In the genomic region with DNA sequence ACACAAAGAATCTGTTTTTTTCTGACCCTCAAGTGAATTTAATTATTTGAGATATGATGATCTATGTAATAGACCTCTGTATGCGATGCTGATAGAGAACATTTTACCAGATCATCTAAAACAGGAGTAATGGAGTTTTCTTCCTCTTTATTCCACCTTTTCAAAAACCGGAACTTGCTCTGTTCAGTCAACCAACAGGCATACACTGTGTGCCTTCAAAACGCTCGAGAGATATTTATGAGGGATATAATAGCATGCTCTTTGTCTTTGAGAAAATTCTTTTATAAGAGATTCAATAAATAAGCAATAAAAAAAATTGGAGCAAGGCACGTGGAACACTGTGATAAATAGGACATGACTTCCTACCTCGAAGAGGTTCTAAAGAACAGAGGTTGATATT, we compare ENCODE assay signal across 12 cellular contexts. TPM values are rescaled to one million over a fixed set of nuclear protein-coding genes. Genes with fewer than 3 reads are reported as not detected.
DNase-seq lines count a peak whose midpoint lies in the region; ATAC-seq, FAIRE-seq and TF ChIP-seq lines count a peak whose summit lies in the region.
"Had no signal": no experiment of that assay in that cellular context is flagged by ENCODE, and none has a peak within 500 bp of the region (broad histone marks: within the 10 kb centered on the region; RNA-seq: fewer than 3 reads in every experiment).

No MANE protein-coding gene starts in this region.

- no peak overlapping the region for H3K27ac Mint-ChIP-seq in activated naive CD8-positive, alpha-beta T cell

- H3K27ac ChIP-seq in A549 (peak overlapping the region; percentile 62 to 68; a peak in 5 of 6 replicates), HL-60 (replicated peaks) (peak overlapping the region; percentile 68), mesenchymal stem cell (ENCODE audit: low read length, poor library complexity, severe bottlenecking) (no peak overlapping the region)

- no peak for TF ChIP-seq POLR2A in A549 (IDR thresholded peaks at IDR 0.05; ENCODE audit: low read length)

- CTCF ChIA-PET in A549 (lab: Yijun Ruan, JAX): no interaction called here

- no peak overlapping the region for H3K23ac ChIP-seq in mesenchymal stem cell (ENCODE audit: low read length in 2 of 2)

- H3K27me3 Mint-ChIP-seq in activated naive CD8-positive, alpha-beta T cell: no peaks in the 10 kb centered on the region

- H4K8ac ChIP-seq in mesenchymal stem cell (ENCODE audit: low read length): no peak overlapping the region

- H3K27me3 ChIP-seq in HL-60 (ENCODE audit: insufficient read depth, poor library complexity, severe bottlenecking) (no peaks in the 10 kb centered on the region), mesenchymal stem cell (ENCODE audit: control insufficient read depth in 1 of 2, insufficient read depth in 1 of 2, low read length in 2 of 2) (peaks cover 0 to 17% of the 10 kb centered on the region in 2 experiments)

- peak overlapping the region; percentile 53 for H3K9ac ChIP-seq in mesenchymal stem cell (ENCODE audit: low read length)

- 26% methylated on average over 6 of the region's 6 CpGs for WGBS in A549 (ENCODE audit: missing lambda C conversion rate)
- no CpG with 5 or more reads among the region's 6 CpGs for WGBS in mesenchymal stem cell

- no peak for TF ChIP-seq EP300 in A549 (IDR thresholded peaks at IDR 0.05)

- H2BK15ac ChIP-seq in mesenchymal stem cell (ENCODE audit: low read depth, poor library complexity, severe bottlenecking): no peak overlapping the region

- TF ChIP-seq RAD21 in A549 (conservative IDR thresholded peaks at IDR 0.05 in 1 of 2, IDR thresholded peaks at IDR 0.05 in 1 of 2): no peak

- no peaks in the 10 kb centered on the region for H3K36me3 Mint-ChIP-seq in activated naive CD8-positive, alpha-beta T cell

- H2AFZ ChIP-seq in mesenchymal stem cell (ENCODE audit: low read depth, low read length): no peak overlapping the region

- H3K79me1 ChIP-seq in mesenchymal stem cell (replicated peaks; ENCODE audit: low read length, poor library complexity, severe bottlenecking): no peaks in the 10 kb centered on the region

- no peak overlapping the region for H2BK12ac ChIP-seq in mesenchymal stem cell (ENCODE audit: low read length in 2 of 2)

- FAIRE-seq in A549 (lab: Jason Lieb, UNC) (no peak), frontal cortex (lab: Jason Lieb, UNC) (no peak)

- H3K14ac ChIP-seq in mesenchymal stem cell (ENCODE audit: low read length in 2 of 2): no peak overlapping the region

- H4K91ac ChIP-seq in mesenchymal stem cell (ENCODE audit: low read length): no peak overlapping the region

- H3K9me3 ChIP-seq in A549 (no peaks in the 10 kb centered on the region), mesenchymal stem cell (ENCODE audit: control insufficient read depth, low read length) (peaks cover 4% of the 10 kb centered on the region)

- TF ChIP-seq CTCF in A549 (IDR thresholded peaks at IDR 0.05) (no peak), HL-60 (IDR thresholded peaks at IDR 0.05; ENCODE audit: insufficient read depth, low read length) (no peak)

- POLR2A ChIA-PET in A549 (lab: Yijun Ruan, JAX): no interaction called here

- no peak overlapping the region for H3K4ac ChIP-seq in mesenchymal stem cell (ENCODE audit: low read depth in 1 of 2, low read length in 2 of 2)

- H2BK5ac ChIP-seq in mesenchymal stem cell (ENCODE audit: low read depth, low read length, poor library complexity, severe bottlenecking): no peak overlapping the region

- no peak overlapping the region for H2BK120ac ChIP-seq in mesenchymal stem cell (ENCODE audit: low read depth, low read length)

- peak overlapping the region; percentile 5 for H3K4me3 Mint-ChIP-seq in activated naive CD8-positive, alpha-beta T cell

- DNase-seq in A549 (ENCODE audit: low read depth in 1 of 2, low spot score in 1 of 2) (no peak), HL-60 (ENCODE audit: low read depth in 1 of 2, low spot score in 1 of 2) (peak in 1 of 2 experiments; percentile 20), mesenchymal stem cell (no peak), frontal cortex (ENCODE audit: low spot score in 2 of 2) (no peak), DMS 273 (lab: John Stamatoyannopoulos, UW; ENCODE audit: unreplicated experiment) (no peak), epidermal melanocyte (ENCODE audit: insufficient read length, low spot score) (no peak)
- DNase-seq in stimulated activated CD4-positive, alpha-beta T cell treated with anti-CD3 and anti-CD28 coated beads, Interleukin-2, amount 100 ng/mL, for 48 hours: no peak
- DNase-seq: cerebellar nuclear complex; mesendoderm; spleen; stimulated activated naive CD4-positive, alpha-beta T cell treated with Interleukin-2 at 50 U/mL for 16 hours had no signal

- H3K4me2 ChIP-seq in A549 (peak overlapping the region; percentile 73), mesenchymal stem cell (ENCODE audit: low read length, poor library complexity, severe bottlenecking) (no peak overlapping the region)

- H3K9me3 Mint-ChIP-seq in activated naive CD8-positive, alpha-beta T cell (ENCODE audit: low read depth): no peaks in the 10 kb centered on the region

- H3K18ac ChIP-seq in mesenchymal stem cell (ENCODE audit: low read depth in 1 of 2, low read length in 2 of 2): no peak overlapping the region

- H3K36me3 ChIP-seq in mesenchymal stem cell (ENCODE audit: control insufficient read depth in 1 of 2, insufficient read depth in 2 of 2, low read depth in 1 of 2, low read length in 2 of 2): no peaks in the 10 kb centered on the region
- H3K36me3 ChIP-seq: spleen had no signal

- peak in 1 of 2 experiments; percentile 19; a peak in 1 of 6 replicates for ATAC-seq in A549

- H3K4me1 Mint-ChIP-seq in activated naive CD8-positive, alpha-beta T cell (ENCODE audit: low read depth): peaks cover 9% of the 10 kb centered on the region

- H3K4me1 ChIP-seq in A549 (peaks cover 11% of the 10 kb centered on the region), mesenchymal stem cell (ENCODE audit: control insufficient read depth, insufficient read depth, low read depth, low read length) (peaks cover 4% of the 10 kb centered on the region)

- no peak overlapping the region for H2AK5ac ChIP-seq in mesenchymal stem cell (ENCODE audit: low read length, severe bottlenecking)

- H3K4me3 ChIP-seq in A549 (0 out of 3 replicates have a peak overlapping the region, but pooled peaks have one; percentile 1), HL-60 (replicated peaks; ENCODE audit: insufficient read depth, low read length) (no peak overlapping the region), mesenchymal stem cell (ENCODE audit: insufficient read depth in 1 of 2, low read depth in 1 of 2, low read length in 2 of 2) (peak overlapping the region in 1 of 2 experiments; percentile 55)

TF ChIP-seq in A549, 52 proteins besides CTCF, POLR2A, EP300 and RAD21:
- no peak for TF ChIP-seq SREBF2 (IDR thresholded peaks at IDR 0.05)
- TF ChIP-seq POLR2AphosphoS2 (conservative IDR thresholded peaks at IDR 0.05; ENCODE audit: low read length): no peak
- no peak for TF ChIP-seq JUNB (IDR thresholded peaks at IDR 0.05)

RNA-seq across cellular contexts. Expression of a gene that starts 2.0 kb away (rescaled TPM):
- polyA plus RNA-seq in A549 (2011; rRNA removed) (not detected in 2 replicates), A549 (2017; fragmentation: RNase III; extraction: RNeasy Plus Mini Kit Qiagen cat#74134 plus additional on column Dnase treatment) (not detected in 3 replicates)
- polyA plus RNA-seq in A549 (2012; cell fraction: cytosol; rRNA removed): 0.01 TPM in 1 of 2 replicates, not detected in the other
- polyA plus RNA-seq in A549 (2012; cell fraction: nucleus; rRNA removed): 0.01 TPM in 1 of 2 replicates, not detected in the other
- not detected in 2 replicates for polyA minus RNA-seq in A549 (2011; rRNA and poly(A)+ RNA removed)
- not detected for polyA plus RNA-seq in mesenchymal stem cell (2013, experiment 1 of 2)
- polyA plus RNA-seq in mesenchymal stem cell (2013, experiment 2 of 2): not detected
- total RNA-seq in frontal cortex: not detected
